Comparison of ENCODE assay signal across 34 cellular contexts in the genomic region with DNA sequence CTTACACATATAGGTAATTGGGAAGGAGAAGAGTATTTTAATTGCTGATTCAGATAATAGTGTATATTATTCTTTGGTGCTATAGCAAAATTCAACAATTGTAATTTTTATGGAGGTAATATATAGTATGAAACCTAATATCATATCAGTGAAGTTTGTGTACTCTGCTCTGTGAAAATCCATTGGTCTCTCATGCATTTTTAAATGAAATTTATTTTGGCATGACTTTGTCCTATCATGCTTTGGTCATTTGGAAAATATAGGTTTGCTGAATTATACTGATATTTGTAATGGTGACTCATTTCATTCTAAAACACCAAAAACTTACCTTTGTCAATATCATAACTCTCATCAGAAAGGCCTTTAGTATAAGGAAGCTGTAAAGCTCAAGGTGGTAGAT.
"Had no signal": no experiment of that assay in that cellular context is flagged by ENCODE, and none has a peak within 500 bp of the region (broad histone marks: within the 10 kb centered on the region; RNA-seq: fewer than 3 reads in every experiment).

No MANE protein-coding gene starts in this region.

- H3K36me3 ChIP-seq: MG63 had no signal

- DNase-seq: Karpas-422, Kasumi-1, MG63, MM.1S, MV-4-11, NCI-H1048, NCI-H1092, NCI-H1092 treated with DMSO at 0.1 percent for 48 hours, NCI-H1105, NCI-H1105 treated with DMSO at 0.1 percent for 48 hours, NCI-H1417, NCI-H1417 treated with DMSO at 0.1 percent for 48 hours, NCI-H1436, NCI-H1436 treated with DMSO at 0.1 percent for 48 hours, NCI-H146, NCI-H1694, NCI-H1694 treated with DMSO at 0.1 percent for 48 hours, NCI-H187, NCI-H187 treated with DMSO at 0.1 percent for 48 hours, NCI-H1930, NCI-H2029, NCI-H2029 treated with DMSO at 0.1 percent for 48 hours, NCI-H2081, NCI-H2081 treated with DMSO at 0.1 percent for 48 hours, NCI-H2107, NCI-H2171, NCI-H2171 treated with DMSO at 0.1 percent for 48 hours, NCI-H2227 treated with DMSO at 0.1 percent for 48 hours, NCI-H226, NCI-H345, NCI-H446, NCI-H446 treated with DMSO at 0.1 percent for 48 hours, NCI-H510A had no signal

- H3K27me3 ChIP-seq: MG63 had no signal

- H3K4me3 ChIP-seq: MG63 had no signal

- H3K9ac ChIP-seq: KMS-11 had no signal

- H3K27ac ChIP-seq: KMS-11 had no signal

- H3K9me3 ChIP-seq: MG63 had no signal

- H3K4me2 ChIP-seq: KMS-11 had no signal
